Comparison of ENCODE assay signal across 2 cellular contexts in the genomic region with DNA sequence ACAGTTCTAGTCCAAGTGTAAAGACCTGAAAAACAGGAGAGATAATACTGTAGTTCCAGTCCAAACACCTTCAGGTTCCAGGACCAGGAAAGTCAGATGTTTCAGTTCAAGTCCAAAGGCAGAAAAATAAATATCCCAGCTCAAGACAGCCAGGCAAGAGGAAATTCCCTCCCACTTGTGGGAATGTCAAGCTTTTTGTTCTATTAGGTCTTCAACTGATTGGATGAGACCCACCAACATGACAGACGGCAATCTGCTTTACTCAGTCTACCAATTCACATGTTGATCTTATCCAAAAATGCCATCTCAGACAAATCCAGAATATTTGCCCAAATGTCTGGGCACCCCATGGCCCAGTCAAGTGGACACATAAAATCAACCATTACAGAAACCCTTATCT.
TF ChIP-seq lines count a peak whose summit lies in the region.

No MANE protein-coding gene starts in this region.

TF ChIP-seq in HEK293, 187 proteins besides CTCF, POLR2A, EP300 and RAD21:
- TF ChIP-seq ZNF423 (tag by site-specific recombination; IDR thresholded peaks at IDR 0.05), result no peak
- no peak for TF ChIP-seq ZNF704 (tag by site-specific recombination; IDR thresholded peaks at IDR 0.05)
- TF ChIP-seq ZNF10 (tag by site-specific recombination; IDR thresholded peaks at IDR 0.05), result peak; percentile 91

TF ChIP-seq in K562, 482 proteins besides CTCF, POLR2A, EP300 and RAD21:
- peak; percentile 64; the same call in 1 of the 2 replicates for TF ChIP-seq ZNF134 (CRISPR knock-in tag; conservative IDR thresholded peaks at IDR 0.05)
- no peak for TF ChIP-seq YY1 (IDR thresholded peaks at IDR 0.05; ENCODE audit: borderline replicate concordance in 1 of 3, control insufficient read depth in 1 of 3, extremely low read depth in 1 of 3, insufficient read depth in 3 of 3, insufficient read length in 1 of 3, insufficient replicate concordance in 2 of 3, low read depth in 1 of 3, low read length in 2 of 3)
TF ChIP-seq in K562: peak in this region for 1.
